Comparison of ENCODE assay signal across 1 cellular context in the genomic region with DNA sequence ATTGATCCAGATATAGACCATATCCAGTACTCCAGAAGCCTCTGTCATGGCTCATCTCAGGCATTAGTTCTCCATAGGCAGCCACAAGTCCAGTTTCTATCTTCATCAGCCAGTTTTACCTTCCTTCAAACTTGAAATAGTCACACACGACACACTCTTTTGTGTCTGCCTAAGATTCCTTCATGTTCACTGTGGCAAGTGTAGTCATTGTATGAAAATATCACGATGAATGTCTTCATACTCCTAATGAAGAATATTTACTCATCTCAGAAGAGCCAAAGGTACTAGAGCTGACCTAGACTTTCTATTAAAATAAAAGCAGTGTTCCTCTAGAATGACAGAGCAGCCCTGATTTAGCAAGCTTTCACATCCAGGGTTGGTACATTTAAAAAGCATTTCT.
TF ChIP-seq lines count a peak whose summit lies in the region.

No MANE protein-coding gene starts in this region.

TF ChIP-seq in GM23338, 12 proteins besides CTCF, POLR2A, EP300 and RAD21 (continued from another document):
- TF ChIP-seq, protein P1, sequence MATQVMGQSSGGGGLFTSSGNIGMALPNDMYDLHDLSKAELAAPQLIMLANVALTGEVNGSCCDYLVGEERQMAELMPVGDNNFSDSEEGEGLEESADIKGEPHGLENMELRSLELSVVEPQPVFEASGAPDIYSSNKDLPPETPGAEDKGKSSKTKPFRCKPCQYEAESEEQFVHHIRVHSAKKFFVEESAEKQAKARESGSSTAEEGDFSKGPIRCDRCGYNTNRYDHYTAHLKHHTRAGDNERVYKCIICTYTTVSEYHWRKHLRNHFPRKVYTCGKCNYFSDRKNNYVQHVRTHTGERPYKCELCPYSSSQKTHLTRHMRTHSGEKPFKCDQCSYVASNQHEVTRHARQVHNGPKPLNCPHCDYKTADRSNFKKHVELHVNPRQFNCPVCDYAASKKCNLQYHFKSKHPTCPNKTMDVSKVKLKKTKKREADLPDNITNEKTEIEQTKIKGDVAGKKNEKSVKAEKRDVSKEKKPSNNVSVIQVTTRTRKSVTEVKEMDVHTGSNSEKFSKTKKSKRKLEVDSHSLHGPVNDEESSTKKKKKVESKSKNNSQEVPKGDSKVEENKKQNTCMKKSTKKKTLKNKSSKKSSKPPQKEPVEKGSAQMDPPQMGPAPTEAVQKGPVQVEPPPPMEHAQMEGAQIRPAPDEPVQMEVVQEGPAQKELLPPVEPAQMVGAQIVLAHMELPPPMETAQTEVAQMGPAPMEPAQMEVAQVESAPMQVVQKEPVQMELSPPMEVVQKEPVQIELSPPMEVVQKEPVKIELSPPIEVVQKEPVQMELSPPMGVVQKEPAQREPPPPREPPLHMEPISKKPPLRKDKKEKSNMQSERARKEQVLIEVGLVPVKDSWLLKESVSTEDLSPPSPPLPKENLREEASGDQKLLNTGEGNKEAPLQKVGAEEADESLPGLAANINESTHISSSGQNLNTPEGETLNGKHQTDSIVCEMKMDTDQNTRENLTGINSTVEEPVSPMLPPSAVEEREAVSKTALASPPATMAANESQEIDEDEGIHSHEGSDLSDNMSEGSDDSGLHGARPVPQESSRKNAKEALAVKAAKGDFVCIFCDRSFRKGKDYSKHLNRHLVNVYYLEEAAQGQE (IDR thresholded peaks at IDR 0.05; ENCODE audit: unreplicated experiment) = no peak
- TF ChIP-seq, protein P2, sequence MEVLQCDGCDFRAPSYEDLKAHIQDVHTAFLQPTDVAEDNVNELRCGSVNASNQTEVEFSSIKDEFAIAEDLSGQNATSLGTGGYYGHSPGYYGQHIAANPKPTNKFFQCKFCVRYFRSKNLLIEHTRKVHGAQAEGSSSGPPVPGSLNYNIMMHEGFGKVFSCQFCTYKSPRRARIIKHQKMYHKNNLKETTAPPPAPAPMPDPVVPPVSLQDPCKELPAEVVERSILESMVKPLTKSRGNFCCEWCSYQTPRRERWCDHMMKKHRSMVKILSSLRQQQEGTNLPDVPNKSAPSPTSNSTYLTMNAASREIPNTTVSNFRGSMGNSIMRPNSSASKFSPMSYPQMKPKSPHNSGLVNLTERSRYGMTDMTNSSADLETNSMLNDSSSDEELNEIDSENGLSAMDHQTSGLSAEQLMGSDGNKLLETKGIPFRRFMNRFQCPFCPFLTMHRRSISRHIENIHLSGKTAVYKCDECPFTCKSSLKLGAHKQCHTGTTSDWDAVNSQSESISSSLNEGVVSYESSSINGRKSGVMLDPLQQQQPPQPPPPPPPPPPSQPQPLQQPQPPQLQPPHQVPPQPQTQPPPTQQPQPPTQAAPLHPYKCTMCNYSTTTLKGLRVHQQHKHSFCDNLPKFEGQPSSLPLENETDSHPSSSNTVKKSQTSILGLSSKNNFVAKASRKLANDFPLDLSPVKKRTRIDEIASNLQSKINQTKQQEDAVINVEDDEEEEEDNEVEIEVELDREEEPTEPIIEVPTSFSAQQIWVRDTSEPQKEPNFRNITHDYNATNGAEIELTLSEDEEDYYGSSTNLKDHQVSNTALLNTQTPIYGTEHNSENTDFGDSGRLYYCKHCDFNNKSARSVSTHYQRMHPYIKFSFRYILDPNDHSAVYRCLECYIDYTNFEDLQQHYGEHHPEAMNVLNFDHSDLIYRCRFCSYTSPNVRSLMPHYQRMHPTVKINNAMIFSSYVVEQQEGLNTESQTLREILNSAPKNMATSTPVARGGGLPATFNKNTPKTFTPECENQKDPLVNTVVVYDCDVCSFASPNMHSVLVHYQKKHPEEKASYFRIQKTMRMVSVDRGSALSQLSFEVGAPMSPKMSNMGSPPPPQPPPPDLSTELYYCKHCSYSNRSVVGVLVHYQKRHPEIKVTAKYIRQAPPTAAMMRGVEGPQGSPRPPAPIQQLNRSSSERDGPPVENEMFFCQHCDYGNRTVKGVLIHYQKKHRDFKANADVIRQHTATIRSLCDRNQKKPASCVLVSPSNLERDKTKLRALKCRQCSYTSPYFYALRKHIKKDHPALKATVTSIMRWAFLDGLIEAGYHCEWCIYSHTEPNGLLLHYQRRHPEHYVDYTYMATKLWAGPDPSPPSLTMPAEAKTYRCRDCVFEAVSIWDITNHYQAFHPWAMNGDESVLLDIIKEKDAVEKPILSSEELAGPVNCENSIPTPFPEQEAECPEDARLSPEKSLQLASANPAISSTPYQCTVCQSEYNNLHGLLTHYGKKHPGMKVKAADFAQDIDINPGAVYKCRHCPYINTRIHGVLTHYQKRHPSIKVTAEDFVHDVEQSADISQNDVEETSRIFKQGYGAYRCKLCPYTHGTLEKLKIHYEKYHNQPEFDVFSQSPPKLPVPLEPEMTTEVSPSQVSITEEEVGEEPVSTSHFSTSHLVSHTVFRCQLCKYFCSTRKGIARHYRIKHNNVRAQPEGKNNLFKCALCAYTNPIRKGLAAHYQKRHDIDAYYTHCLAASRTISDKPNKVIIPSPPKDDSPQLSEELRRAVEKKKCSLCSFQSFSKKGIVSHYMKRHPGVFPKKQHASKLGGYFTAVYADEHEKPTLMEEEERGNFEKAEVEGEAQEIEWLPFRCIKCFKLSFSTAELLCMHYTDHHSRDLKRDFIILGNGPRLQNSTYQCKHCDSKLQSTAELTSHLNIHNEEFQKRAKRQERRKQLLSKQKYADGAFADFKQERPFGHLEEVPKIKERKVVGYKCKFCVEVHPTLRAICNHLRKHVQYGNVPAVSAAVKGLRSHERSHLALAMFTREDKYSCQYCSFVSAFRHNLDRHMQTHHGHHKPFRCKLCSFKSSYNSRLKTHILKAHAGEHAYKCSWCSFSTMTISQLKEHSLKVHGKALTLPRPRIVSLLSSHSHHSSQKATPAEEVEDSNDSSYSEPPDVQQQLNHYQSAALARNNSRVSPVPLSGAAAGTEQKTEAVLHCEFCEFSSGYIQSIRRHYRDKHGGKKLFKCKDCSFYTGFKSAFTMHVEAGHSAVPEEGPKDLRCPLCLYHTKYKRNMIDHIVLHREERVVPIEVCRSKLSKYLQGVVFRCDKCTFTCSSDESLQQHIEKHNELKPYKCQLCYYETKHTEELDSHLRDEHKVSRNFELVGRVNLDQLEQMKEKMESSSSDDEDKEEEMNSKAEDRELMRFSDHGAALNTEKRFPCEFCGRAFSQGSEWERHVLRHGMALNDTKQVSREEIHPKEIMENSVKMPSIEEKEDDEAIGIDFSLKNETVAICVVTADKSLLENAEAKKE (CRISPR knock-in tag; IDR thresholded peaks at IDR 0.05) = no peak
- TF ChIP-seq STAT1 (IDR thresholded peaks at IDR 0.05; ENCODE audit: unreplicated experiment) = no peak
- TF ChIP-seq EZH2phosphoT487 (IDR thresholded peaks at IDR 0.05; ENCODE audit: unreplicated experiment) = no peak
- no peak for TF ChIP-seq JUNB (IDR thresholded peaks at IDR 0.05; ENCODE audit: unreplicated experiment)
- TF ChIP-seq EZH2 (IDR thresholded peaks at IDR 0.05; ENCODE audit: low read depth, unreplicated experiment) = no peak
- TF ChIP-seq CREB1 (CRISPR knock-in tag; IDR thresholded peaks at IDR 0.05; ENCODE audit: low read depth) = no peak
- no peak for TF ChIP-seq NANOG (IDR thresholded peaks at IDR 0.05; ENCODE audit: borderline replicate concordance)
- no peak for TF ChIP-seq ZNF331 (CRISPR knock-in tag; IDR thresholded peaks at IDR 0.05; ENCODE audit: low read depth)
